ENCODE assay signal across 19 cellular contexts in the genomic region with DNA sequence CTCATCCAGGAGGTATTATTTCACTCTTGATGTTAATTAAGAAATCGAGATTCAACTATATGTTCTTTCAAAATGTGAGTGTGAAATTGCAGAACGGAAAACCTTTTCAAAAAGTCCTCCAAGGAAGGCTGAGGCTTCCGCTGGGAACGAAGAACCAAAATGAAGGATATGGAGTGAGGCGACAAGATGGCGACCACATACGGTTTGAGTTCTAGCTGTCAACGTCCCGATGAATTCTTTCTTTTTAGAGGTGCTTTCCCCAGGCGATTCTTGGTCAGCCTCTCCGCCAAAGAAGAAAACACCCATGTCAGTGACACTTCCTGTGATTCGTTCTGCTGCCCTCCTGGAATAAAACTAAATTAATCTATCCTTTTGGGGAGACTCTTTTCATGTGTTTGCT.
DNase-seq lines count a peak whose midpoint lies in the region; ATAC-seq and TF ChIP-seq lines count a peak whose summit lies in the region.
"Had no signal": no experiment of that assay in that cellular context is flagged by ENCODE, and none has a peak within 500 bp of the region (broad histone marks: within the 10 kb centered on the region; RNA-seq: fewer than 3 reads in every experiment).

No MANE protein-coding gene starts in this region.

- 84% methylated on average over 12 of the region's 12 CpGs for WGBS in esophagus muscularis mucosa

- H3K27me3 Mint-ChIP-seq in GM23338 (ENCODE audit: insufficient read depth, low read depth, poor library complexity) (peaks cover 6% of the 10 kb centered on the region), T-cell (peaks cover 0 to 3% of the 10 kb centered on the region in 2 donors)
- H3K27me3 Mint-ChIP-seq: B cell; CD4-positive, alpha-beta T cell had no signal

- TF ChIP-seq EP300 in esophagus muscularis mucosa (IDR thresholded peaks at IDR 0.05), result no peak

- TF ChIP-seq POLR2A in esophagus muscularis mucosa (IDR thresholded peaks at IDR 0.05; ENCODE audit: low read depth), result no peak

- H2AFZ ChIP-seq in GM23338, result peak overlapping the region; percentile 11; the same call in 1 of the 2 replicates

- H3K27ac Mint-ChIP-seq in GM23338 (no peak overlapping the region), T-cell (no peak overlapping the region)
- H3K27ac Mint-ChIP-seq: B cell; CD4-positive, alpha-beta T cell; CD8-positive, alpha-beta T cell had no signal

- no peak overlapping the region for H3K4me2 ChIP-seq in GM23338
- H3K4me2 ChIP-seq: A549 had no signal

- H3K36me3 Mint-ChIP-seq in GM23338 (ENCODE audit: low read depth), result no peaks in the 10 kb centered on the region
- H3K36me3 Mint-ChIP-seq in T-cell, result no peaks in the 10 kb centered on the region
- H3K36me3 Mint-ChIP-seq: CD8-positive, alpha-beta T cell had no signal

- H3K4me3 ChIP-seq in GM23338, result no peak overlapping the region
- no peak overlapping the region for H3K4me3 ChIP-seq in esophagus muscularis mucosa
- no peak overlapping the region for H3K4me3 ChIP-seq in WERI-Rb-1 (ENCODE audit: low read depth, low read length)
- H3K4me3 ChIP-seq: A549; BLaER1 treated with 17β-estradiol and CSF1 and Interleukin-3, amounts not matched to agents 10 nM and 100 nM had no signal

- CTCF ChIA-PET in T-cell (lab: Charles Lee), result no interaction called here

- intact Hi-C loops in esophagus muscularis mucosa (cut with DNase I), result no loop called here

- H3K9me2 ChIP-seq in GM23338 (ENCODE audit: insufficient read depth), result no peaks in the 10 kb centered on the region

- peak; percentile 20 for DNase-seq in Daoy (ENCODE audit: low read depth)
- DNase-seq in GM23338 (ENCODE audit: low spot score), result no peak
- peak; percentile 24 for DNase-seq in RPMI7951 (ENCODE audit: low read depth)
- peak; percentile 84 for DNase-seq in esophagus muscularis mucosa (ENCODE audit: extremely low spot score)
- no peak for DNase-seq in T-cell
- no peak for DNase-seq in WERI-Rb-1
- no peak for DNase-seq in DMS79 (lab: John Stamatoyannopoulos, UW)
- DNase-seq: AML-193; Caco-2; Calu3; CD4-positive, alpha-beta T cell; CD8-positive, alpha-beta T cell; DND-41; GF-D8 had no signal

- H3K4me3 Mint-ChIP-seq in GM23338, result no peak overlapping the region
- H3K4me3 Mint-ChIP-seq in T-cell, result no peak overlapping the region
- H3K4me3 Mint-ChIP-seq: B cell; CD4-positive, alpha-beta T cell; CD8-positive, alpha-beta T cell had no signal

- H4K20me1 ChIP-seq in GM23338 (replicated peaks; ENCODE audit: insufficient read depth), result no peaks in the 10 kb centered on the region
- H4K20me1 ChIP-seq: BLaER1 treated with 17β-estradiol and CSF1 and Interleukin-3, amounts not matched to agents 10 nM and 100 nM had no signal

- H3K36me3 ChIP-seq in GM23338 (ENCODE audit: insufficient read depth) (no peaks in the 10 kb centered on the region), esophagus muscularis mucosa (no peaks in the 10 kb centered on the region), WERI-Rb-1 (no peaks in the 10 kb centered on the region)
- H3K36me3 ChIP-seq: BLaER1 treated with 17β-estradiol and CSF1 and Interleukin-3, amounts not matched to agents 10 nM and 100 nM had no signal

- H3K79me2 ChIP-seq in GM23338 (replicated peaks; ENCODE audit: insufficient read depth), result no peaks in the 10 kb centered on the region

- ATAC-seq in GM23338 (no peak), T-cell (replicated peaks in 1 of 4) (no peak)
- ATAC-seq: A549; CD8-positive, alpha-beta T cell had no signal

- H3K4me1 ChIP-seq in GM23338 (ENCODE audit: insufficient read depth) (no peaks in the 10 kb centered on the region), esophagus muscularis mucosa (no peaks in the 10 kb centered on the region)

- no peaks in the 10 kb centered on the region for H3K9me3 ChIP-seq in esophagus muscularis mucosa
- no peaks in the 10 kb centered on the region for H3K9me3 ChIP-seq in WERI-Rb-1 (ENCODE audit: severe bottlenecking)
- H3K9me3 ChIP-seq: A549; BLaER1 treated with 17β-estradiol and CSF1 and Interleukin-3, amounts not matched to agents 10 nM and 100 nM; Caco-2 had no signal

- no peaks in the 10 kb centered on the region for H3K27me3 ChIP-seq in GM23338 (ENCODE audit: insufficient read depth)
- H3K27me3 ChIP-seq in esophagus muscularis mucosa, result peaks cover 0 to 4% (median 0%) of the 10 kb centered on the region in 4 donors
- H3K27me3 ChIP-seq in WERI-Rb-1 (ENCODE audit: insufficient read depth, low read depth, severe bottlenecking), result peaks cover 97% of the 10 kb centered on the region
- H3K27me3 ChIP-seq: BLaER1 treated with 17β-estradiol and CSF1 and Interleukin-3, amounts not matched to agents 10 nM and 100 nM had no signal

- H3K9me3 Mint-ChIP-seq in GM23338 (no peaks in the 10 kb centered on the region), T-cell (peaks cover 2 to 11% (median 4%) of the 10 kb centered on the region in 3 donors)

- H3K4me1 Mint-ChIP-seq in GM23338 (peaks cover 2% of the 10 kb centered on the region; the same call in 2 of the 3 replicates), T-cell (no peaks in the 10 kb centered on the region)
- H3K4me1 Mint-ChIP-seq: B cell had no signal

- TF ChIP-seq CTCF in GM23338 (conservative IDR thresholded peaks at IDR 0.05; ENCODE audit: low read depth in 2 of 2) (no peak), esophagus muscularis mucosa (IDR thresholded peaks at IDR 0.05) (no peak), WERI-Rb-1 (IDR thresholded peaks at IDR 0.05; ENCODE audit: low read depth, low read length) (no peak)

- no peaks in the 10 kb centered on the region for H3F3A ChIP-seq in GM23338 (replicated peaks; ENCODE audit: low read depth)

- POLR2A ChIA-PET in T-cell (lab: Charles Lee), result no interaction called here

- H3K27ac ChIP-seq in GM23338 (ENCODE audit: low read depth), result no peak overlapping the region
- no peak overlapping the region for H3K27ac ChIP-seq in esophagus muscularis mucosa (replicated peaks in 1 of 4)
- H3K27ac ChIP-seq in WERI-Rb-1, result no peak overlapping the region
- H3K27ac ChIP-seq: 22Rv1; A549; BLaER1 treated with 17β-estradiol and CSF1 and Interleukin-3, amounts not matched to agents 10 nM and 100 nM; C4-2B had no signal

TF ChIP-seq in GM23338, 12 proteins besides CTCF, POLR2A, EP300 and RAD21:
- no peak for TF ChIP-seq ETS1 (IDR thresholded peaks at IDR 0.05)

Comparison
In these comparisons a context has a peak if more than half of its experiments do, and no peak if none do; other contexts are left out.
1. DNase-seq: peak in Daoy (single experiment), RPMI7951 (single experiment) and esophagus muscularis mucosa (single experiment); none in GM23338 (single experiment), T-cell (0 of 34), WERI-Rb-1 (single experiment) and DMS79 (single experiment).